ENCODE assay signal across 18 cellular contexts in genomic region chr12:2557589-2557988, GRCh38.
"Had no signal": no experiment of that assay in that cellular context is flagged by ENCODE, and none has a peak within 500 bp of the region (broad histone marks: within the 10 kb centered on the region; RNA-seq: fewer than 3 reads in every experiment).

No MANE protein-coding gene starts in this region.

- H3K9me3 Mint-ChIP-seq: effector memory CD8-positive, alpha-beta T cell; immature natural killer cell; memory B cell; natural killer cell; neural crest cell; stimulated activated effector memory CD8-positive, alpha-beta T cell treated with anti-CD3 and anti-CD28 coated beads, Interleukin-12 subunit alpha, Interleukin-12 subunit beta, amount 100 ng/mL, for 72 hours; type B pancreatic cell had no signal

- DNase-seq: cortex of kidney; effector memory CD8-positive, alpha-beta T cell; hypothalamus; immature natural killer cell; natural killer cell; stimulated activated CD4-positive, alpha-beta T cell treated with anti-CD3 and anti-CD28 coated beads, Interleukin-2, amount 100 ng/mL, for 24 hours; stimulated activated CD4-positive, alpha-beta T cell treated with anti-CD3 and anti-CD28 coated beads, Interleukin-4, amount 100 ng/mL, for 24 hours; stimulated activated naive CD4-positive, alpha-beta T cell treated with Interleukin-2 at 50 U/mL for 16 hours; stomach; thyroid gland had no signal

- H3K36me3 ChIP-seq: prostate gland, thyroid gland had no signal

- H3K4me3 Mint-ChIP-seq: effector memory CD8-positive, alpha-beta T cell; immature natural killer cell; memory B cell; natural killer cell; neural crest cell; stimulated activated effector memory CD8-positive, alpha-beta T cell treated with anti-CD3 and anti-CD28 coated beads, Interleukin-12 subunit alpha, Interleukin-12 subunit beta, amount 100 ng/mL, for 72 hours; type B pancreatic cell had no signal

- ATAC-seq: effector memory CD8-positive, alpha-beta T cell; natural killer cell; sciatic nerve; stimulated activated effector memory CD8-positive, alpha-beta T cell treated with anti-CD3 and anti-CD28 coated beads, Interleukin-12 subunit alpha, Interleukin-12 subunit beta, amount 100 ng/mL, for 72 hours had no signal

- H3K4me3 ChIP-seq: lung, prostate gland, right atrium auricular region, stomach, thyroid gland had no signal

- H3K9me3 ChIP-seq: prostate gland, right atrium auricular region, stomach, thyroid gland had no signal

- H3K27ac Mint-ChIP-seq: effector memory CD8-positive, alpha-beta T cell; immature natural killer cell; memory B cell; natural killer cell; stimulated activated effector memory CD8-positive, alpha-beta T cell treated with anti-CD3 and anti-CD28 coated beads, Interleukin-12 subunit alpha, Interleukin-12 subunit beta, amount 100 ng/mL, for 72 hours; type B pancreatic cell had no signal

- H3K36me3 Mint-ChIP-seq: immature natural killer cell; memory B cell; natural killer cell; stimulated activated effector memory CD8-positive, alpha-beta T cell treated with anti-CD3 and anti-CD28 coated beads, Interleukin-12 subunit alpha, Interleukin-12 subunit beta, amount 100 ng/mL, for 72 hours had no signal

- H3K27ac ChIP-seq: prostate gland, right atrium auricular region, stomach, thyroid gland had no signal

- H3K4me1 Mint-ChIP-seq: immature natural killer cell; natural killer cell; neural crest cell; stimulated activated effector memory CD8-positive, alpha-beta T cell treated with anti-CD3 and anti-CD28 coated beads, Interleukin-12 subunit alpha, Interleukin-12 subunit beta, amount 100 ng/mL, for 72 hours had no signal

- H3K27me3 ChIP-seq: right atrium auricular region, stomach, thyroid gland had no signal

- H3K4me1 ChIP-seq: prostate gland, stomach, thyroid gland had no signal
